In genomic region chr4:88054909-88055308, GRCh38 we compare ENCODE assay signal across 8 cellular contexts. TPM values are rescaled to one million over a fixed set of nuclear protein-coding genes. Genes with fewer than 3 reads are reported as not detected.
DNase-seq lines count a peak whose midpoint lies in the region; ATAC-seq and TF ChIP-seq lines count a peak whose summit lies in the region.

No MANE protein-coding gene starts in this region.

- H3K36me3 ChIP-seq in DND-41 (ENCODE audit: insufficient read depth, low read length) (peaks cover 73% of the 10 kb centered on the region; the same call in 1 of the 2 replicates), HCT116 (ENCODE audit: control insufficient read depth in 1 of 2, insufficient read depth in 2 of 2, low read length in 2 of 2) (peaks cover 0 to 19% of the 10 kb centered on the region in 2 experiments; a peak in 2 of 4 replicates)

- ATAC-seq in DND-41 (ENCODE audit: insufficient read depth, low read depth) (peak; percentile 73; the same call in 2 of the 3 replicates), HCT116 (peak; percentile 87), GM21423 (IDR thresholded peaks at IDR 0.05; ENCODE audit: unreplicated experiment) (no peak)

- H4K20me1 ChIP-seq in DND-41 (ENCODE audit: insufficient read depth, low read length) (no peaks in the 10 kb centered on the region), HCT116 (ENCODE audit: insufficient read depth) (no peaks in the 10 kb centered on the region)

- H3K79me2 ChIP-seq in DND-41 (ENCODE audit: insufficient read depth, low read length), result no peaks in the 10 kb centered on the region
- no peaks in the 10 kb centered on the region for H3K79me2 ChIP-seq in HCT116 (ENCODE audit: insufficient read depth, low read length)

- H3K4me3 ChIP-seq in DND-41 (ENCODE audit: low read depth in 1 of 2, low read length in 2 of 2), result no peak overlapping the region
- no peak overlapping the region for H3K4me3 ChIP-seq in HCT116 (replicated peaks in 1 of 2; ENCODE audit: low read depth in 1 of 2, low read length in 2 of 2)
- no peak overlapping the region for H3K4me3 ChIP-seq in retinal pigment epithelial cell (ENCODE audit: low read length)
- no peak overlapping the region for H3K4me3 ChIP-seq in coronary artery

- no TSS peak for BruUV-seq in HCT116 (replicated peaks; lab: Mats Ljungman, UMichigan)

- H3K27ac ChIP-seq in DND-41 (ENCODE audit: low read length), result no peak overlapping the region
- H3K27ac ChIP-seq in HCT116 (ENCODE audit: low read depth, low read length), result no peak overlapping the region
- H3K27ac ChIP-seq in coronary artery, result no peak overlapping the region

- peak; percentile 79 for TF ChIP-seq RAD21 in HCT116 (IDR thresholded peaks at IDR 0.05; ENCODE audit: low read depth)

- no peak overlapping the region for H3K9ac ChIP-seq in DND-41 (ENCODE audit: low read depth, low read length)
- H3K9ac ChIP-seq in HCT116 (ENCODE audit: low read length), result no peak overlapping the region

- CTCF ChIA-PET in HCT116 (lab: Charles Lee), result interaction anchor here (0.6 to 2.6 kb wide), 7 partner anchors 22 to 462 kb away, joined by 3 to 42 read pairs (median 5); no protein-coding TSS in a partner anchor

- H3K27me3 ChIP-seq in DND-41 (ENCODE audit: insufficient read depth, low read length, poor library complexity) (no peaks in the 10 kb centered on the region), HCT116 (ENCODE audit: insufficient read depth, low read length) (no peaks in the 10 kb centered on the region)

- RAD21 ChIA-PET in HCT116 (lab: Charles Lee; ENCODE audit: low non-redundant PET in 1 of 2, low total read pairs in 2 of 2, uncharacterized antibody in 2 of 2, unreplicated experiment in 2 of 2), result interaction anchor here (1.0 to 1.2 kb wide), 2 partner anchors 157 kb away, joined by 5 to 6 read pairs; no protein-coding TSS in a partner anchor

- H2AFZ ChIP-seq in DND-41 (ENCODE audit: low read depth, low read length), result no peak overlapping the region
- no peak overlapping the region for H2AFZ ChIP-seq in HCT116 (ENCODE audit: low read depth, low read length, poor library complexity, severe bottlenecking)

- H3K4me2 ChIP-seq in DND-41 (ENCODE audit: insufficient read depth, low read length), result no peak overlapping the region
- H3K4me2 ChIP-seq in HCT116 (ENCODE audit: low read length), result no peak overlapping the region

- intact Hi-C loops in HCT116 (cut with micrococcal nuclease), result loop anchor here (1.0 kb wide), 1 partner anchor 157 kb away; no protein-coding TSS in a partner anchor

- H3K4me1 ChIP-seq in DND-41 (ENCODE audit: insufficient read depth, low read length) (no peaks in the 10 kb centered on the region), HCT116 (ENCODE audit: control insufficient read depth in 1 of 2, insufficient read depth in 2 of 2, low read length in 2 of 2) (no peaks in the 10 kb centered on the region)

- H3K9me3 ChIP-seq in DND-41 (ENCODE audit: insufficient read depth, low read length, severe bottlenecking) (no peaks in the 10 kb centered on the region), HCT116 (ENCODE audit: control insufficient read depth in 1 of 2, insufficient read depth in 1 of 2, low read depth in 1 of 2, low read length in 2 of 2) (no peaks in the 10 kb centered on the region)

- TF ChIP-seq POLR2A in HCT116 (IDR thresholded peaks at IDR 0.05; ENCODE audit: borderline replicate concordance, extremely low read depth, insufficient read depth, insufficient read length), result no peak

- DNase-seq in DND-41 (no peak), HCT116 (ENCODE audit: low read depth, low spot score) (peak; percentile 23), RPMI7951 (ENCODE audit: low read depth) (peak; percentile 39), fibroblast of peridontal ligament (ENCODE audit: extremely low read depth) (peak; percentile 77), retinal pigment epithelial cell (ENCODE audit: low read depth) (peak; percentile 8), coronary artery (ENCODE audit: low spot score) (no peak)
- no peak for DNase-seq in stimulated activated CD4-positive, alpha-beta T cell treated with anti-CD3 and anti-CD28 coated beads, Interleukin-4, amount 100 ng/mL, for 1 hour

- peak; percentile 49 for TF ChIP-seq CTCF in DND-41 (IDR thresholded peaks at IDR 0.05; ENCODE audit: borderline replicate concordance, extremely low read depth, low read length, poor library complexity, severe bottlenecking)
- peak; percentile 49 to 58 (median 57); a peak in 5 of 6 replicates for TF ChIP-seq CTCF in HCT116 (IDR thresholded peaks at IDR 0.05 in 2 of 3, conservative IDR thresholded peaks at IDR 0.05 in 1 of 3; ENCODE audit: borderline replicate concordance in 1 of 3, insufficient read depth in 1 of 3, low read depth in 2 of 3, low read length in 2 of 3)
- peak; percentile 74 for TF ChIP-seq CTCF in retinal pigment epithelial cell (conservative IDR thresholded peaks at IDR 0.05; ENCODE audit: low read depth, low read length)
- TF ChIP-seq CTCF in coronary artery (IDR thresholded peaks at IDR 0.05), result no peak

- H3K9me2 ChIP-seq in HCT116 (ENCODE audit: insufficient read depth), result no peaks in the 10 kb centered on the region

- POLR2A ChIA-PET in HCT116 (lab: Charles Lee), result no interaction called here

TF ChIP-seq in HCT116, 20 proteins besides CTCF, POLR2A, EP300 and RAD21:
- no peak for TF ChIP-seq SIN3A (IDR thresholded peaks at IDR 0.05; ENCODE audit: low read depth)
- TF ChIP-seq ELF1 (IDR thresholded peaks at IDR 0.05; ENCODE audit: borderline replicate concordance, low read depth), result no peak
- no peak for TF ChIP-seq POLR2AphosphoS5 (IDR thresholded peaks at IDR 0.05; ENCODE audit: low read depth, low read length)
- TF ChIP-seq EZH2phosphoT487 (IDR thresholded peaks at IDR 0.05; ENCODE audit: borderline replicate concordance), result no peak
- TF ChIP-seq EGR1 (IDR thresholded peaks at IDR 0.05; ENCODE audit: low read depth), result no peak
- no peak for TF ChIP-seq ZFX (IDR thresholded peaks at IDR 0.05)
- TF ChIP-seq ZNF274 (IDR thresholded peaks at IDR 0.05; ENCODE audit: low read depth, low read length), result no peak
- no peak for TF ChIP-seq CBX3 (IDR thresholded peaks at IDR 0.05; ENCODE audit: low read depth)
- no peak for TF ChIP-seq MAX (IDR thresholded peaks at IDR 0.05)
- no peak for TF ChIP-seq SP1 (IDR thresholded peaks at IDR 0.05; ENCODE audit: low read depth)
- no peak for TF ChIP-seq YY1 (IDR thresholded peaks at IDR 0.05; ENCODE audit: extremely low read depth, insufficient replicate concordance, low read depth, low read length)
- TF ChIP-seq EZH2 (IDR thresholded peaks at IDR 0.05), result no peak
- no peak for TF ChIP-seq CEBPB (IDR thresholded peaks at IDR 0.05; ENCODE audit: low read depth)
- no peak for TF ChIP-seq REST (IDR thresholded peaks at IDR 0.05; ENCODE audit: low read depth)
- TF ChIP-seq TCF7L2 (IDR thresholded peaks at IDR 0.05; ENCODE audit: borderline replicate concordance, extremely low read depth, insufficient read depth, insufficient read length), result no peak
- TF ChIP-seq JUND (IDR thresholded peaks at IDR 0.05), result no peak
TF ChIP-seq in HCT116: peak in this region for 0.

RNA-seq across cellular contexts. Expression of gene PKD2, which starts 47.5 kb away (rescaled TPM):
- 10.1 TPM for total RNA-seq in HCT116 (2021; ENCODE audit: unreplicated experiment)
- 6.1 and 6.3 TPM in 2 replicates for polyA plus RNA-seq in HCT116 (2012)
- total RNA-seq in RPMI7951 (2014; rRNA removed; shearing (Covaris generic)), result 25.1 and 29.1 TPM in 2 replicates

Comparison
In these comparisons a context has a peak if more than half of its experiments do, and no peak if none do; other contexts are left out.
1. DNase-seq: peak in HCT116 (single experiment), RPMI7951 (single experiment), fibroblast of peridontal ligament (single experiment) and retinal pigment epithelial cell (single experiment); none in DND-41 (single experiment), stimulated activated CD4-positive, alpha-beta T cell treated with anti-CD3 and anti-CD28 coated beads, Interleukin-4, amount 100 ng/mL, for 1 hour (single experiment) and coronary artery (single experiment).